In the genomic region with DNA sequence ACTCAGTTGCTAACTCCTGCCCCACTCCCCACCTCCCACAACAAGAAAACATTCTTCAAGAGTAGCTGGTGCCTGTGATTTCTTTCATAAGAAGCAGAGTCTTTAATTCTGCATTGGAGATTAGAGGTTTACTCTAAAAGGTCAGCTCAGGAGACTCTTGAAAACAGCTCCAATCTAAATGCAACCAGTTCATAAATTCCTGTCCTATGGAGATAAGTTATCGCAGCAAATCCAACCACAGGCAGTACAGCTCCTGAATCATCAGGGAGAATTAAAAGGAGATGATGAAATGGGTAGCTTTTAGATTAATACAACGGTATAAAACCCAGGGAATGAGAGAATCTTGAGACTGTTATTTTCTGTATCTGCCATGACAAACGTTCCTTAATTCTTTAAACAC, we compare ENCODE assay signal across 16 cellular contexts.
A peak's percentile ranks its signal among the peaks of the same experiment; 100 is the strongest.
DNase-seq lines count a peak whose midpoint lies in the region; ATAC-seq, FAIRE-seq and TF ChIP-seq lines count a peak whose summit lies in the region.
"Had no signal": no experiment of that assay in that cellular context is flagged by ENCODE, and none has a peak within 500 bp of the region (broad histone marks: within the 10 kb centered on the region; RNA-seq: fewer than 3 reads in every experiment).

No MANE protein-coding gene starts in this region.

- no peaks in the 10 kb centered on the region for H3K9me3 ChIP-seq in K562 (replicated peaks; ENCODE audit: control insufficient read depth, insufficient read depth, low read depth, low read length)
- H3K9me3 ChIP-seq in HepG2 (ENCODE audit: low read length): no peaks in the 10 kb centered on the region
- no peaks in the 10 kb centered on the region for H3K9me3 ChIP-seq in colonic mucosa
- H3K9me3 ChIP-seq: transverse colon had no signal

- H3K9me1 ChIP-seq in K562 (ENCODE audit: control insufficient read depth, insufficient read depth, low read length): no peaks in the 10 kb centered on the region

- H3K27me3 ChIP-seq in BJ (ENCODE audit: control insufficient read depth, insufficient read depth, low read length) (no peaks in the 10 kb centered on the region), K562 (ENCODE audit: control insufficient read depth in 2 of 2, insufficient read depth in 2 of 2, low read length in 2 of 2) (peaks cover 4 to 5% of the 10 kb centered on the region in 2 experiments; a peak in 3 of 5 replicates), HepG2 (ENCODE audit: control insufficient read depth in 1 of 2, insufficient read depth in 2 of 2, low read length in 2 of 2) (no peaks in the 10 kb centered on the region), colonic mucosa (no peaks in the 10 kb centered on the region)
- H3K27me3 ChIP-seq: transverse colon had no signal

- H3K36me3 ChIP-seq in BJ (ENCODE audit: control insufficient read depth, insufficient read depth, low read length) (no peaks in the 10 kb centered on the region), K562 (ENCODE audit: control insufficient read depth, insufficient read depth, low read length) (no peaks in the 10 kb centered on the region), HepG2 (replicated peaks in 1 of 2; ENCODE audit: control insufficient read depth in 1 of 2, insufficient read depth in 2 of 2, low read length in 2 of 2) (no peaks in the 10 kb centered on the region), colonic mucosa (no peaks in the 10 kb centered on the region)
- H3K36me3 ChIP-seq: transverse colon had no signal

- H3K9ac ChIP-seq in K562 (ENCODE audit: insufficient read depth in 1 of 2, low read depth in 2 of 2, low read length in 2 of 2): no peak overlapping the region
- H3K9ac ChIP-seq in HepG2 (ENCODE audit: insufficient read depth, low read depth, low read length): peak overlapping the region; percentile 61
- no peak overlapping the region for H3K9ac ChIP-seq in colonic mucosa (ENCODE audit: low read depth in 2 of 2, low read length in 2 of 2)

- DNase-seq in BJ (ENCODE audit: low read depth): peak; percentile 46
- peak; percentile 77 for DNase-seq in M059J (ENCODE audit: low read depth)
- DNase-seq in K562 (ENCODE audit: extremely low read depth in 1 of 4, low spot score in 3 of 4): no peak
- no peak for DNase-seq in HepG2 (ENCODE audit: low spot score)
- DNase-seq in NCI-H1092 (lab: John Stamatoyannopoulos, UW): no peak
- no peak for DNase-seq in nephron progenitor cell
- no peak for DNase-seq in GM20000 (ENCODE audit: low spot score)
- no peak for DNase-seq in colonic mucosa
- DNase-seq: amygdala; NCI-H1092 treated with DMSO at 0.1 percent for 48 hours; NCI-H2227 treated with DMSO at 0.1 percent for 48 hours; PC-3; stimulated activated CD4-positive, alpha-beta T cell treated with anti-CD3 and anti-CD28 coated beads, Interleukin-1b, Interleukin-23, amount 100 ng/mL, for 48 hours; transverse colon had no signal

- TF ChIP-seq EP300 in K562 (IDR thresholded peaks at IDR 0.05; ENCODE audit: low read length): peak; percentile 64
- no peak for TF ChIP-seq EP300 in HepG2 (IDR thresholded peaks at IDR 0.05; ENCODE audit: low read depth in 2 of 2, low read length in 2 of 2)
- no peak for TF ChIP-seq EP300 in HepG2 (CRISPR knock-in tag; IDR thresholded peaks at IDR 0.05; ENCODE audit: borderline replicate concordance)

- no peaks in the 10 kb centered on the region for H3K27me3 Mint-ChIP-seq in nephron progenitor cell (ENCODE audit: low read depth, poor library complexity)

- H3K27ac ChIP-seq in K562 (ENCODE audit: extremely low read depth, low read depth, low read length) (no peak overlapping the region), HepG2 (ENCODE audit: extremely low read length, insufficient read depth, low read length) (peak overlapping the region; percentile 61), colonic mucosa (no peak overlapping the region)
- H3K27ac ChIP-seq: transverse colon had no signal

- intact Hi-C loops in K562 (cut with micrococcal nuclease): no loop called here
- intact Hi-C loops in HepG2 (cut with micrococcal nuclease; ENCODE audit: unreplicated experiment): loop anchor here (5.0 kb wide), 1 partner anchor 37 kb away; no protein-coding TSS in a partner anchor
- intact Hi-C loops in colonic mucosa (cut with DNase I): no loop called here

- POLR2A ChIA-PET in BJ (lab: Charles Lee) (interaction anchor here (0.6 kb wide), 1 partner anchor 71 kb away, joined by 3 read pairs; no protein-coding TSS in a partner anchor), K562 (lab: Yijun Ruan, JAX) (interaction anchor here (1.5 kb wide), 1 partner anchor 10 kb away, joined by 3 read pairs; no protein-coding TSS in a partner anchor), HepG2 (lab: Yijun Ruan, JAX) (interaction anchor here (1.0 to 1.8 kb wide), 7 partner anchors 8 to 86 kb away, joined by 3 to 11 read pairs (median 6); no protein-coding TSS in a partner anchor)

- H4K20me1 ChIP-seq in K562 (replicated peaks; ENCODE audit: control insufficient read depth, insufficient read depth, low read length) (no peaks in the 10 kb centered on the region), HepG2 (ENCODE audit: insufficient read depth, low read length) (no peaks in the 10 kb centered on the region)

- no peak overlapping the region for H3K27ac Mint-ChIP-seq in nephron progenitor cell
- H3K27ac Mint-ChIP-seq: activated T-helper 1 cell treated with anti-CD3 and anti-CD28 coated beads, Interleukin-12 subunit alpha, Interleukin-12 subunit beta, Interleukin-2, Interleukin-4 antibody, amounts not matched to agents 30 ng/mL and 10 ng/mL and 1 ng/mL, durations not matched to agents 14 hours and 24 hours and 36 hours had no signal

- FAIRE-seq in K562 (lab: Jason Lieb, UNC): no peak
- FAIRE-seq in HepG2 (lab: Jason Lieb, UNC): no peak
- FAIRE-seq: frontal cortex had no signal

- H3K4me3 ChIP-seq in BJ (ENCODE audit: low read depth, low read length) (no peak overlapping the region), K562 (no peak overlapping the region), HepG2 (replicated peaks in 1 of 3; ENCODE audit: insufficient read depth in 1 of 3, low read depth in 2 of 3, low read length in 3 of 3) (peak overlapping the region; percentile 23 to 59 (median 51)), colonic mucosa (no peak overlapping the region)
- H3K4me3 ChIP-seq: transverse colon had no signal

- BruUV-seq in K562 (replicated peaks; lab: Mats Ljungman, UMichigan): no TSS peak
- no TSS peak for BruUV-seq in HepG2 (replicated peaks; lab: Mats Ljungman, UMichigan)

- H3K36me3 Mint-ChIP-seq in nephron progenitor cell (ENCODE audit: low read depth): no peaks in the 10 kb centered on the region

- CTCF ChIA-PET in BJ (lab: Yijun Ruan, JAX): interaction anchor here (0.6 to 1.2 kb wide), 2 partner anchors 223 to 235 kb away, joined by 3 to 4 read pairs; no protein-coding TSS in a partner anchor
- CTCF ChIA-PET in K562 (lab: Yijun Ruan, JAX; ENCODE audit: low intra/inter-chr PET ratio): no interaction called here
- CTCF ChIA-PET in HepG2 (lab: Yijun Ruan, JAX; ENCODE audit: low intra/inter-chr PET ratio, low total read pairs): no interaction called here

- no peak overlapping the region for H3K4me3 Mint-ChIP-seq in nephron progenitor cell
- H3K4me3 Mint-ChIP-seq: activated T-helper 1 cell treated with anti-CD3 and anti-CD28 coated beads, Interleukin-12 subunit alpha, Interleukin-12 subunit beta, Interleukin-2, Interleukin-4 antibody, amounts not matched to agents 30 ng/mL and 10 ng/mL and 1 ng/mL, durations not matched to agents 14 hours and 24 hours and 36 hours had no signal

- no peaks in the 10 kb centered on the region for H3K9me3 Mint-ChIP-seq in nephron progenitor cell
- H3K9me3 Mint-ChIP-seq: activated T-helper 1 cell treated with anti-CD3 and anti-CD28 coated beads, Interleukin-12 subunit alpha, Interleukin-12 subunit beta, Interleukin-2, Interleukin-4 antibody, amounts not matched to agents 30 ng/mL and 10 ng/mL and 1 ng/mL, durations not matched to agents 14 hours and 24 hours and 36 hours had no signal

- H3K79me2 ChIP-seq in K562 (ENCODE audit: control insufficient read depth, insufficient read depth, low read length) (no peaks in the 10 kb centered on the region), HepG2 (ENCODE audit: insufficient read depth, low read length) (no peaks in the 10 kb centered on the region)

- TF ChIP-seq RAD21 in K562 (CRISPR knock-in tag; conservative IDR thresholded peaks at IDR 0.05 in 1 of 2, IDR thresholded peaks at IDR 0.05 in 1 of 2): no peak
- no peak for TF ChIP-seq RAD21 in HepG2 (CRISPR knock-in tag; IDR thresholded peaks at IDR 0.05)

- peak; percentile 20; the same call in 1 of the 3 replicates for ATAC-seq in K562
- ATAC-seq in HepG2: peak; percentile 23
- ATAC-seq: PC-3 had no signal

- TF ChIP-seq CTCF in BJ (IDR thresholded peaks at IDR 0.05; ENCODE audit: insufficient read depth, low read depth, low read length): no peak
- no peak for TF ChIP-seq CTCF in K562 (IDR thresholded peaks at IDR 0.05 in 2 of 3, conservative IDR thresholded peaks at IDR 0.05 in 1 of 3; ENCODE audit: insufficient read depth in 2 of 3, low read depth in 1 of 3, low read length in 3 of 3)
- no peak for TF ChIP-seq CTCF in HepG2 (CRISPR knock-in tag; IDR thresholded peaks at IDR 0.05)
- no peak for TF ChIP-seq CTCF in nephron progenitor cell (IDR thresholded peaks at IDR 0.05)
- no peak for TF ChIP-seq CTCF in GM20000 (IDR thresholded peaks at IDR 0.05; ENCODE audit: extremely low read depth, missing control alignments)
- TF ChIP-seq CTCF in colonic mucosa (IDR thresholded peaks at IDR 0.05): no peak

- peaks cover 60% of the 10 kb centered on the region for H3K4me1 Mint-ChIP-seq in nephron progenitor cell

- in situ Hi-C loops in K562 (cut with MboI): no loop called here
- in situ Hi-C loops in HepG2 (cut with HindIII; ENCODE audit: extremely low pct_ligation_motif_present, low pct_unique_long_range_greater_than_20kb): no loop called here

- 0% methylated on average over 3 of the region's 3 CpGs for WGBS in K562 (ENCODE audit: insufficient coverage, low coverage, missing lambda C conversion rate)
- WGBS in HepG2 (ENCODE audit: low lambda C conversion rate): 16% methylated on average over 3 of the region's 3 CpGs

- TF ChIP-seq POLR2A in K562 (conservative IDR thresholded peaks at IDR 0.05) (no peak), HepG2 (IDR thresholded peaks at IDR 0.05; ENCODE audit: insufficient read depth in 1 of 2, low read depth in 2 of 2, low read length in 2 of 2) (no peak)

- H2AFZ ChIP-seq in K562 (ENCODE audit: low read depth, low read length) (no peak overlapping the region), HepG2 (ENCODE audit: low read length) (peak overlapping the region; percentile 81)

- H3K4me2 ChIP-seq in K562 (ENCODE audit: insufficient read depth, low read length) (no peak overlapping the region), HepG2 (ENCODE audit: low read depth, low read length) (peak overlapping the region; percentile 82)

- H3K4me1 ChIP-seq in K562 (replicated peaks in 1 of 2; ENCODE audit: control insufficient read depth in 2 of 2, insufficient read depth in 2 of 2, low read length in 2 of 2) (no peaks in the 10 kb centered on the region; a peak in 2 of 5 replicates), HepG2 (ENCODE audit: insufficient read depth, low read length) (peaks cover 58% of the 10 kb centered on the region), colonic mucosa (peaks cover 11% of the 10 kb centered on the region)

TF ChIP-seq in HepG2, 621 proteins besides CTCF, POLR2A, EP300 and RAD21 (continues in another document):
- TF ChIP-seq ZNF746 (CRISPR knock-in tag; IDR thresholded peaks at IDR 0.05): no peak
- TF ChIP-seq PHF21A (CRISPR knock-in tag; IDR thresholded peaks at IDR 0.05): 0 out of 2 replicates have a peak, but pooled peaks have one; percentile 7

Comparison
In these comparisons a context has a peak if more than half of its experiments do, and no peak if none do; other contexts are left out.
1. DNase-seq: peak in BJ (single experiment) and M059J (single experiment); none in K562 (0 of 4), HepG2 (single experiment), NCI-H1092 (single experiment), nephron progenitor cell (single experiment), GM20000 (single experiment) and colonic mucosa (single experiment).
2. H3K4me3 ChIP-seq: peak in HepG2 (3 of 3); none in BJ (single experiment), K562 (single experiment) and colonic mucosa (single experiment).